In genomic region chr2:2112416-2113131, GRCh38 we compare ENCODE assay signal across 1 cellular context.
TF ChIP-seq lines count a peak whose summit lies in the region.

No MANE protein-coding gene starts in this region.

TF ChIP-seq in GM23338, 12 proteins besides CTCF, POLR2A, EP300 and RAD21 (continued from another document):
- TF ChIP-seq ZNF462 (CRISPR knock-in tag; IDR thresholded peaks at IDR 0.05) (no peak), EZH2phosphoT487 (IDR thresholded peaks at IDR 0.05; ENCODE audit: unreplicated experiment) (no peak), CREB1 (CRISPR knock-in tag; IDR thresholded peaks at IDR 0.05; ENCODE audit: low read depth) (no peak), NANOG (IDR thresholded peaks at IDR 0.05; ENCODE audit: borderline replicate concordance) (no peak), POLR2AphosphoS5 (IDR thresholded peaks at IDR 0.05; ENCODE audit: low read depth) (no peak), EZH2 (IDR thresholded peaks at IDR 0.05; ENCODE audit: low read depth, unreplicated experiment) (no peak), JUNB (IDR thresholded peaks at IDR 0.05; ENCODE audit: unreplicated experiment) (no peak)
